8 cellular contexts compared by ENCODE assay signal in the genomic region with DNA sequence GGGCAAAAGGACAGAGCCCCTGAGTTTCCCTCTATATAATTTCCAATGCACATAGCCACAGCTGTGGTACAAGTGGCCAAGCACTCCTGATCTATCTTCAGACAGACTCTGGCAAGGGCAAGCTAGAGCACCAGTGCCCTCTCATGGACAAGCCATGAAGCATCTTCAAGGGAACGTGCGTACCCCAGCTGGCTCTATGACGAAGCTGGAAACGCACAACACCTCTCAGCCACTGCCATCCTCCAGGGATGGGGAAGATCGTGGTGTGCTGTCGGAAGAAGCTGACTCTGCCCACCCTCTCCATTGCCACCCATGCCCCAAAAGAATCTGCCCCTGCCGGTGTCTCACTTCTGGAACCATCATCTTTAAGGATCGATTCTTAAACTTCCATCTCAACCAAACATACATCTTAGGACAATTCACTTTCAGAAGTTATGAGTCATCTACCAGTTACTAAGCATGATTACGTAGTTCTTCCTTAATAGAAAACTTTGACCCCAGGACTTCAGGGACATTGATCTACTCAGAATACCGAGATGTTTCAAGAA.
DNase-seq lines count a peak whose midpoint lies in the region; ATAC-seq and TF ChIP-seq lines count a peak whose summit lies in the region.

No MANE protein-coding gene starts in this region.

- peak; percentile 32 for TF ChIP-seq CTCF in fibroblast of villous mesenchyme (IDR thresholded peaks at IDR 0.05; ENCODE audit: insufficient read depth, low read depth, low read length)

- DNase-seq in DMS79 (lab: John Stamatoyannopoulos, UW) (peak; percentile 26), GM19240 (ENCODE audit: insufficient read length, low spot score) (peak; percentile 28), Kasumi-1 (lab: John Stamatoyannopoulos, UW) (peak; percentile 61 to 70), SK-MEL-5 (ENCODE audit: low read depth, low spot score) (peak; percentile 90), fibroblast of villous mesenchyme (ENCODE audit: low read depth) (peak; percentile 32), occipital lobe (lab: John Stamatoyannopoulos, UW) (peak; percentile 78)

- no peak overlapping the region for H3K4me3 ChIP-seq in fibroblast of villous mesenchyme (ENCODE audit: low read depth, low read length)

- in situ Hi-C loops in SK-MEL-5 (cut with HindIII; ENCODE audit: low pct_unique_long_range_greater_than_20kb, low sequenced_read_pairs): no loop called here

- ATAC-seq in HG03521 (IDR thresholded peaks at IDR 0.05; ENCODE audit: unreplicated experiment) (no peak), GM21723 (IDR thresholded peaks at IDR 0.05; ENCODE audit: unreplicated experiment) (no peak)

Comparison
In these comparisons a context has a peak if more than half of its experiments do, and no peak if none do; other contexts are left out.
1. DNase-seq: peak in every context shown above with its lines; median percentile 90 in SK-MEL-5; 78 in occipital lobe; 66 in Kasumi-1; 32 in fibroblast of villous mesenchyme; 28 in GM19240; 26 in DMS79.